In the genomic region with DNA sequence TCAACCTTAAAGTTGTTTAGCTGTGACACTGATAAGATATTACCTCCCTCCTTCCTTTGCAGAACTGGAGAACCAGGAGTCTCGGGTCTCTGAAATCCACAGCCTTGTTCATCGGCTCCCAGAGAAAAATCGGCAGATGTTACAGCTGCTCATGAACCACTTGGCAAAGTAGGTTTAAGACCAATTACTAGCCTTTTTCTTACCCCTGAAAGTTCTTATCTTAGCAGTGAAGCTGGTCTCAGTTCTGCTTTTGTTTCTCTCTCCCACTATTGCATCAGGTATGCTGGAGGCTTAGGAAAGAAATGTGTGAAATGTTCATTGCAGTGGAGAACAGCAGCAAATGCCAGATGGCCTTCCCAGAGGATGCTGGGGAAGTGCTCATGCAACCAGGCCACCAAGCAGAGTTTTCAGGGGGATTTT, we compare ENCODE assay signal across 9 cellular contexts.
DNase-seq lines count a peak whose midpoint lies in the region; ATAC-seq, FAIRE-seq and TF ChIP-seq lines count a peak whose summit lies in the region.
"Had no signal": no experiment of that assay in that cellular context is flagged by ENCODE, and none has a peak within 500 bp of the region (broad histone marks: within the 10 kb centered on the region; RNA-seq: fewer than 3 reads in every experiment).

No MANE protein-coding gene starts in this region.

- BruUV-seq in mammary epithelial cell (replicated peaks; lab: Mats Ljungman, UMichigan): no TSS peak

- H3K27me3 Mint-ChIP-seq in T-cell: no peaks in the 10 kb centered on the region

- TF ChIP-seq CTCF in GM12864 (IDR thresholded peaks at IDR 0.05; ENCODE audit: low read depth, low read length, missing control alignments) (no peak), vagina (IDR thresholded peaks at IDR 0.05) (no peak), mammary epithelial cell (conservative IDR thresholded peaks at IDR 0.05 in 1 of 2, IDR thresholded peaks at IDR 0.05 in 1 of 2; ENCODE audit: extremely low read depth in 1 of 2, insufficient read depth in 1 of 2, low read depth in 1 of 2, low read length in 2 of 2) (no peak)

- H3K27me3 ChIP-seq in vagina: no peaks in the 10 kb centered on the region
- H3K27me3 ChIP-seq in mammary epithelial cell (ENCODE audit: insufficient read depth, low read length): no peaks in the 10 kb centered on the region
- H3K27me3 ChIP-seq: ovary had no signal

- intact Hi-C loops in vagina (cut with DNase I): no loop called here
- intact Hi-C loops in mammary epithelial cell (cut with micrococcal nuclease): no loop called here

- DNase-seq in GM12864 (ENCODE audit: low read depth) (no peak), vagina (ENCODE audit: extremely low spot score in 2 of 2) (no peak), T-cell (no peak), frontal cortex (ENCODE audit: low spot score in 2 of 2) (no peak), mammary epithelial cell (no peak)
- DNase-seq: ovary had no signal

- H3K4me3 ChIP-seq in GM12864 (ENCODE audit: low read depth, low read length) (peak overlapping the region; percentile 26), vagina (no peak overlapping the region), mammary epithelial cell (replicated peaks in 1 of 3; ENCODE audit: insufficient read depth in 1 of 3, low read depth in 2 of 3, low read length in 3 of 3) (no peak overlapping the region)
- H3K4me3 ChIP-seq: ovary had no signal

- H4K20me1 ChIP-seq in mammary epithelial cell (ENCODE audit: insufficient read depth, low read length): no peaks in the 10 kb centered on the region

- no peak overlapping the region for H3K4me2 ChIP-seq in mammary epithelial cell (ENCODE audit: insufficient read depth, low read depth, low read length)

- H3K27ac ChIP-seq in angular gyrus (ENCODE audit: low read depth, low read length): peak overlapping the region; percentile 79
- H3K27ac ChIP-seq in vagina: no peak overlapping the region
- H3K27ac ChIP-seq in mammary epithelial cell (ENCODE audit: insufficient read depth, low read depth, low read length): no peak overlapping the region
- H3K27ac ChIP-seq: ovary had no signal

- 100% methylated on average over 3 of the region's 3 CpGs for WGBS in mammary epithelial cell (ENCODE audit: low coverage, missing lambda C conversion rate)

- no peaks in the 10 kb centered on the region for H3K9me3 Mint-ChIP-seq in T-cell

- H3K4me1 ChIP-seq in vagina (peaks cover 28% of the 10 kb centered on the region), mammary epithelial cell (ENCODE audit: insufficient read depth, low read length) (peaks cover 34% of the 10 kb centered on the region)

- H3K27ac Mint-ChIP-seq in T-cell: no peak overlapping the region

- peaks cover 84% of the 10 kb centered on the region for H3K36me3 Mint-ChIP-seq in T-cell

- no peaks in the 10 kb centered on the region for H3K36me3 ChIP-seq in vagina
- no peaks in the 10 kb centered on the region for H3K36me3 ChIP-seq in mammary epithelial cell (ENCODE audit: insufficient read depth, low read length)
- H3K36me3 ChIP-seq: ovary had no signal

- no peaks in the 10 kb centered on the region for H3K79me2 ChIP-seq in mammary epithelial cell (ENCODE audit: insufficient read depth, low read length)

- in situ Hi-C loops in mammary epithelial cell (cut with MboI; ENCODE audit: low sequenced_read_pairs in 2 of 2): no loop called here

- CTCF ChIA-PET in T-cell (lab: Charles Lee): no interaction called here
- CTCF ChIA-PET in mammary epithelial cell (lab: Charles Lee; ENCODE audit: low non-redundant PET): no interaction called here

- FAIRE-seq in frontal cortex (lab: Jason Lieb, UNC): no peak

- ATAC-seq in GM19468 (IDR thresholded peaks at IDR 0.05; ENCODE audit: extremely low read depth, unreplicated experiment) (peak; percentile 43), HG03342 (IDR thresholded peaks at IDR 0.05; ENCODE audit: unreplicated experiment) (peak; percentile 51), T-cell (replicated peaks in 1 of 4) (no peak)

- no peak overlapping the region for H3K4me3 Mint-ChIP-seq in T-cell

- peaks cover 18 to 47% (median 35%) of the 10 kb centered on the region in 3 donors for H3K4me1 Mint-ChIP-seq in T-cell

- H3K9me3 ChIP-seq in vagina: no peaks in the 10 kb centered on the region
- no peaks in the 10 kb centered on the region for H3K9me3 ChIP-seq in mammary epithelial cell (replicated peaks; ENCODE audit: insufficient read depth, low read length)
- H3K9me3 ChIP-seq: ovary had no signal

- no peak overlapping the region for H2AFZ ChIP-seq in mammary epithelial cell (ENCODE audit: low read depth, low read length)

- no peak for TF ChIP-seq POLR2A in vagina (IDR thresholded peaks at IDR 0.05)

- POLR2A ChIA-PET in T-cell (lab: Charles Lee): no interaction called here

- no peak overlapping the region for H3K9ac ChIP-seq in mammary epithelial cell (ENCODE audit: insufficient read depth, low read length)

- dilution Hi-C loops in mammary epithelial cell (cut with HindIII; ENCODE audit: low sequenced_read_pairs): no loop called here

Comparison
In these comparisons a context has a peak if more than half of its experiments do, and no peak if none do; other contexts are left out.
1. ATAC-seq: peak in GM19468 (single experiment) and HG03342 (single experiment); none in T-cell (0 of 4).